In genomic region chr3:71684046-71684730, GRCh38 we compare ENCODE assay signal across 1 cellular context.
TF ChIP-seq lines count a peak whose summit lies in the region.

No MANE protein-coding gene starts in this region.

TF ChIP-seq in SK-N-SH, 30 proteins besides CTCF, POLR2A, EP300 and RAD21 (continued from another document):
- TF ChIP-seq USF1 (IDR thresholded peaks at IDR 0.05; ENCODE audit: borderline replicate concordance, low read depth) (no peak), FOXJ3 (CRISPR knock-in tag; IDR thresholded peaks at IDR 0.05) (no peak), MEF2A (IDR thresholded peaks at IDR 0.05; ENCODE audit: borderline replicate concordance, low read depth) (no peak), GABPA (IDR thresholded peaks at IDR 0.05; ENCODE audit: low read depth) (no peak), RCOR1 (IDR thresholded peaks at IDR 0.05; ENCODE audit: low read length) (no peak), GATA2 (CRISPR knock-in tag; IDR thresholded peaks at IDR 0.05) (no peak), NRF1 (IDR thresholded peaks at IDR 0.05; ENCODE audit: low read depth, low read length) (no peak)
